6 cellular contexts compared by ENCODE assay signal in genomic region chr22:31236044-31236443, GRCh38. TPM values are rescaled to one million over a fixed set of nuclear protein-coding genes. Genes with fewer than 3 reads are reported as not detected.
DNase-seq lines count a peak whose midpoint lies in the region; ATAC-seq and TF ChIP-seq lines count a peak whose summit lies in the region.
"Not testable (repeated sequence)": the region's sequence is repeated elsewhere in the genome, so short reads cannot be mapped to it uniquely, and the experiment has no call there.

No MANE protein-coding gene starts in this region.

- not testable (repeated sequence) for ATAC-seq in T-helper 17 cell; activated T-helper 17 cell treated with anti-CD3 and anti-CD28 coated beads, Interleukin-2, amount 50 U/mL, for 72 hours (replicated peaks)
- ATAC-seq in left lung: peak; percentile 17

- H3K27me3 Mint-ChIP-seq in T-helper 17 cell; activated T-helper 17 cell treated with anti-CD3 and anti-CD28 coated beads, Interleukin-2, amount 50 U/mL, for 72 hours: not testable (repeated sequence)

- intact Hi-C loops in left lung (cut with DNase I): not testable (repeated sequence)
- intact Hi-C loops in spleen (cut with DNase I; ENCODE audit: low total_unique reads): loop anchor here (10.0 kb wide), 1 partner anchor 281 kb away; no protein-coding TSS in a partner anchor

- not testable (repeated sequence) for H3K9ac ChIP-seq in BLaER1

- peaks cover 34% of the 10 kb centered on the region for H3K4me1 Mint-ChIP-seq in T-helper 17 cell
- peaks cover 35% of the 10 kb centered on the region for H3K4me1 Mint-ChIP-seq in activated T-helper 17 cell treated with anti-CD3 and anti-CD28 coated beads, Interleukin-2, amount 50 U/mL, for 72 hours

- H3K9me3 ChIP-seq in BLaER1; T-helper 17 cell (ENCODE audit: control insufficient read depth, low read length, poor library complexity, severe bottlenecking); left lung; neutrophil; spleen: not testable (repeated sequence)

- TF ChIP-seq CTCF in left lung (IDR thresholded peaks at IDR 0.05); neutrophil (IDR thresholded peaks at IDR 0.05); spleen (IDR thresholded peaks at IDR 0.05 in 8 of 11, conservative IDR thresholded peaks at IDR 0.05 in 3 of 11): not testable (repeated sequence)

- H3K36me3 ChIP-seq in BLaER1 (peaks cover 64% of the 10 kb centered on the region), neutrophil (peaks cover 39% of the 10 kb centered on the region), spleen (peaks cover 0 to 38% (median 0%) of the 10 kb centered on the region in 6 donors)
- H3K36me3 ChIP-seq in left lung: not testable (repeated sequence)

- H3K4me3 ChIP-seq in BLaER1: not testable (repeated sequence)
- peak overlapping the region in 1 of 2 donors; percentile 38 for H3K4me3 ChIP-seq in left lung
- peak overlapping the region; percentile 51 to 59 for H3K4me3 ChIP-seq in neutrophil (ENCODE audit: low read depth in 1 of 2, low read length in 1 of 2)
- peak overlapping the region in 2 of 8 donors; percentile 0 to 51 for H3K4me3 ChIP-seq in spleen

- peak overlapping the region; percentile 88 for H3K27ac Mint-ChIP-seq in T-helper 17 cell
- peak overlapping the region; percentile 65 for H3K27ac Mint-ChIP-seq in activated T-helper 17 cell treated with anti-CD3 and anti-CD28 coated beads, Interleukin-2, amount 50 U/mL, for 72 hours

- not testable (repeated sequence) for H3K27me3 ChIP-seq in BLaER1; left lung; neutrophil; spleen (replicated peaks in 1 of 7)

- WGBS in spleen, 5 donors: 94 to 99% (median 96%) methylated on average over 4 of the region's 4 CpGs

- not testable (repeated sequence) for DNase-seq in T-helper 17 cell, left lung, spleen

- H3K4me3 Mint-ChIP-seq in T-helper 17 cell: not testable (repeated sequence)
- peak overlapping the region; percentile 43 for H3K4me3 Mint-ChIP-seq in activated T-helper 17 cell treated with anti-CD3 and anti-CD28 coated beads, Interleukin-2, amount 50 U/mL, for 72 hours

- not testable (repeated sequence) for H3K9me3 Mint-ChIP-seq in activated T-helper 17 cell treated with anti-CD3 and anti-CD28 coated beads, Interleukin-2, amount 50 U/mL, for 72 hours

- H3K4me1 ChIP-seq in BLaER1: peaks cover 53% of the 10 kb centered on the region
- H3K4me1 ChIP-seq in left lung: peaks cover 11 to 97% of the 10 kb centered on the region in 2 donors
- peaks cover 76 to 87% of the 10 kb centered on the region in 2 experiments for H3K4me1 ChIP-seq in neutrophil (ENCODE audit: control insufficient read depth in 1 of 2, insufficient read depth in 1 of 2, low read depth in 1 of 2, low read length in 1 of 2)
- H3K4me1 ChIP-seq in spleen: peaks cover 12 to 88% (median 40%) of the 10 kb centered on the region in 6 donors

- H3K4me2 ChIP-seq in BLaER1: peak overlapping the region; percentile 74

- not testable (repeated sequence) for TF ChIP-seq POLR2A in spleen (IDR thresholded peaks at IDR 0.05)

- H4K20me1 ChIP-seq in BLaER1: peaks cover 35% of the 10 kb centered on the region

- H3K27ac ChIP-seq in BLaER1: not testable (repeated sequence)
- H3K27ac ChIP-seq in left lung (peak overlapping the region in 1 of 2 donors; percentile 96), neutrophil (peak overlapping the region; percentile 98), spleen (peak overlapping the region in 5 of 8 donors; percentile 56 to 94 (median 92))

- H3K36me3 Mint-ChIP-seq in T-helper 17 cell (ENCODE audit: low read depth): not testable (repeated sequence)
- H3K36me3 Mint-ChIP-seq in activated T-helper 17 cell treated with anti-CD3 and anti-CD28 coated beads, Interleukin-2, amount 50 U/mL, for 72 hours (ENCODE audit: low read depth): peaks cover 48% of the 10 kb centered on the region

RNA-seq across cellular contexts. Expression of gene LIMK2, which starts 23.9 kb away (rescaled TPM):
- 10 to 100 TPM; 20.7 to 25.3 TPM for total RNA-seq in T-helper 17 cell
- 10 to 100 TPM; 59.5 to 61.4 TPM for total RNA-seq in activated T-helper 17 cell treated with anti-CD3 and anti-CD28 coated beads, Interleukin-2, amount 50 U/mL, for 72 hours
- 10 to 100 TPM; 68.7 to 87.6 TPM for total RNA-seq in left lung
- total RNA-seq in spleen: 100 to 1,000 TPM in 3 of 7 donors, 10 to 100 TPM in 4; 51.6 to 182 (median 78.1) TPM
- 10 to 100 TPM in 2 of 3 donors, 1 to 10 TPM in 1; 6.1 to 15.2 (median 11.0) TPM for polyA plus RNA-seq in spleen

RNA-seq across cellular contexts. Expression of gene PIK3IP1, which starts 56.2 kb away (rescaled TPM):
- 100 to 1,000 TPM; 388 to 426 TPM for total RNA-seq in T-helper 17 cell
- total RNA-seq in activated T-helper 17 cell treated with anti-CD3 and anti-CD28 coated beads, Interleukin-2, amount 50 U/mL, for 72 hours: 10 to 100 TPM; 11.0 to 24.1 TPM
- 10 to 100 TPM; 12.8 to 41.5 TPM for total RNA-seq in left lung
- total RNA-seq in spleen: 100 to 1,000 TPM in 5 of 7 donors, 10 to 100 TPM in 2; 36.6 to 152 (median 104) TPM
- polyA plus RNA-seq in spleen: 10 to 100 TPM; 36.1 to 94.7 (median 40.6) TPM
